8 cellular contexts compared by ENCODE assay signal in genomic region chr5:167573274-167574127, GRCh38.
DNase-seq lines count a peak whose midpoint lies in the region; ATAC-seq and TF ChIP-seq lines count a peak whose summit lies in the region.

No MANE protein-coding gene starts in this region.

- peak overlapping the region; percentile 83 for H2AFZ ChIP-seq in smooth muscle cell (ENCODE audit: low read depth)

- ATAC-seq in SK-N-SH treated with all-trans-retinoic acid at 6 μM for 48 hours, result peak; percentile 93
- no peak for ATAC-seq in stimulated activated effector memory CD8-positive, alpha-beta T cell treated with anti-CD3 and anti-CD28 coated beads, Interleukin-12 subunit alpha, Interleukin-12 subunit beta, amount 100 ng/mL, for 72 hours

- DNase-seq in DMS53 (lab: John Stamatoyannopoulos, UW), result peak; percentile 10
- DNase-seq in DMS53 treated with DMSO at 0.1 percent for 48 hours (lab: John Stamatoyannopoulos, UW; ENCODE audit: unreplicated experiment), result no peak
- peak; percentile 71 for DNase-seq in iPS DF 4.7 (ENCODE audit: extremely low read depth, low spot score)
- no peak for DNase-seq in smooth muscle cell (lab: John Stamatoyannopoulos, UW; ENCODE audit: unreplicated experiment)
- DNase-seq in activated CD4-positive, CD25-positive, alpha-beta regulatory T cell (lab: John Stamatoyannopoulos, UW), result no peak
- no peak for DNase-seq in stimulated activated effector memory CD8-positive, alpha-beta T cell treated with anti-CD3 and anti-CD28 coated beads, Interleukin-12 subunit alpha, Interleukin-12 subunit beta, amount 100 ng/mL, for 72 hours (ENCODE audit: low spot score in 2 of 2)
- DNase-seq in foreskin melanocyte, result no peak

- no peaks in the 10 kb centered on the region for H3K9me3 ChIP-seq in smooth muscle cell (replicated peaks; ENCODE audit: low read depth)

- H3K9ac ChIP-seq in smooth muscle cell (ENCODE audit: low read depth), result no peak overlapping the region

- no peak overlapping the region for H3K27ac ChIP-seq in smooth muscle cell (ENCODE audit: low read depth)

- whole genome bisulfite sequencing in smooth muscle cell (ENCODE audit: low lambda C conversion rate), result 3% methylated on average over 25 of the region's 25 CpGs

- peaks cover 6% of the 10 kb centered on the region for H3K9me3 Mint-ChIP-seq in stimulated activated effector memory CD8-positive, alpha-beta T cell treated with anti-CD3 and anti-CD28 coated beads, Interleukin-12 subunit alpha, Interleukin-12 subunit beta, amount 100 ng/mL, for 72 hours

- no peaks in the 10 kb centered on the region for H3F3A ChIP-seq in smooth muscle cell (ENCODE audit: low read depth)

- H3K36me3 ChIP-seq in smooth muscle cell (ENCODE audit: low read depth), result no peaks in the 10 kb centered on the region

- no peak overlapping the region for H3K4me3 Mint-ChIP-seq in stimulated activated effector memory CD8-positive, alpha-beta T cell treated with anti-CD3 and anti-CD28 coated beads, Interleukin-12 subunit alpha, Interleukin-12 subunit beta, amount 100 ng/mL, for 72 hours

- no peaks in the 10 kb centered on the region for H4K20me1 ChIP-seq in smooth muscle cell (ENCODE audit: low read depth)

- no peaks in the 10 kb centered on the region for H3K79me2 ChIP-seq in smooth muscle cell (ENCODE audit: low read depth)

- H3K36me3 Mint-ChIP-seq in stimulated activated effector memory CD8-positive, alpha-beta T cell treated with anti-CD3 and anti-CD28 coated beads, Interleukin-12 subunit alpha, Interleukin-12 subunit beta, amount 100 ng/mL, for 72 hours, result no peaks in the 10 kb centered on the region

- peaks cover 6% of the 10 kb centered on the region for H3K4me1 Mint-ChIP-seq in stimulated activated effector memory CD8-positive, alpha-beta T cell treated with anti-CD3 and anti-CD28 coated beads, Interleukin-12 subunit alpha, Interleukin-12 subunit beta, amount 100 ng/mL, for 72 hours

- peak overlapping the region; percentile 59 for H3K4me3 ChIP-seq in smooth muscle cell

- no peak for TF ChIP-seq CTCF in smooth muscle cell (IDR thresholded peaks at IDR 0.05; ENCODE audit: borderline replicate concordance, insufficient read depth, poor library complexity, severe bottlenecking)

- peak overlapping the region; percentile 87 for H3K4me2 ChIP-seq in smooth muscle cell

- peaks cover 14% of the 10 kb centered on the region for H3K4me1 ChIP-seq in smooth muscle cell (ENCODE audit: low read depth)

- H3K27ac Mint-ChIP-seq in stimulated activated effector memory CD8-positive, alpha-beta T cell treated with anti-CD3 and anti-CD28 coated beads, Interleukin-12 subunit alpha, Interleukin-12 subunit beta, amount 100 ng/mL, for 72 hours, result no peak overlapping the region

- H3K27me3 ChIP-seq in smooth muscle cell (ENCODE audit: low read depth), result peaks cover 29% of the 10 kb centered on the region

TF ChIP-seq in SK-N-SH treated with all-trans-retinoic acid at 6 μM for 48 hours, 23 proteins besides CTCF, POLR2A, EP300 and RAD21:
- TF ChIP-seq SNAI2 (CRISPR knock-in tag; IDR thresholded peaks at IDR 0.05) (no peak), TCF4 (CRISPR knock-in tag; IDR thresholded peaks at IDR 0.05; ENCODE audit: borderline replicate concordance) (no peak), CSRNP3 (CRISPR knock-in tag; IDR thresholded peaks at IDR 0.05) (no peak), ARNTL (CRISPR knock-in tag; IDR thresholded peaks at IDR 0.05; ENCODE audit: borderline replicate concordance, low read depth) (no peak), GLIS3 (CRISPR knock-in tag; IDR thresholded peaks at IDR 0.05) (no peak), ISL1 (CRISPR knock-in tag; IDR thresholded peaks at IDR 0.05) (no peak), PATZ1 (CRISPR knock-in tag; IDR thresholded peaks at IDR 0.05; ENCODE audit: borderline replicate concordance) (no peak), OSR1 (CRISPR knock-in tag; IDR thresholded peaks at IDR 0.05) (no peak), ESRRG (CRISPR knock-in tag; IDR thresholded peaks at IDR 0.05) (no peak), POU6F1 (CRISPR knock-in tag; IDR thresholded peaks at IDR 0.05; ENCODE audit: borderline replicate concordance, low read depth) (no peak)

Comparison
In these comparisons a context has a peak if more than half of its experiments do, and no peak if none do; other contexts are left out.
1. DNase-seq: peak in DMS53 (single experiment) and iPS DF 4.7 (single experiment); none in DMS53 treated with DMSO at 0.1 percent for 48 hours (single experiment), smooth muscle cell (single experiment), activated CD4-positive, CD25-positive, alpha-beta regulatory T cell (0 of 4), stimulated activated effector memory CD8-positive, alpha-beta T cell treated with anti-CD3 and anti-CD28 coated beads, Interleukin-12 subunit alpha, Interleukin-12 subunit beta, amount 100 ng/mL, for 72 hours (0 of 2) and foreskin melanocyte (single experiment).